14 cellular contexts compared by ENCODE assay signal in the genomic region with DNA sequence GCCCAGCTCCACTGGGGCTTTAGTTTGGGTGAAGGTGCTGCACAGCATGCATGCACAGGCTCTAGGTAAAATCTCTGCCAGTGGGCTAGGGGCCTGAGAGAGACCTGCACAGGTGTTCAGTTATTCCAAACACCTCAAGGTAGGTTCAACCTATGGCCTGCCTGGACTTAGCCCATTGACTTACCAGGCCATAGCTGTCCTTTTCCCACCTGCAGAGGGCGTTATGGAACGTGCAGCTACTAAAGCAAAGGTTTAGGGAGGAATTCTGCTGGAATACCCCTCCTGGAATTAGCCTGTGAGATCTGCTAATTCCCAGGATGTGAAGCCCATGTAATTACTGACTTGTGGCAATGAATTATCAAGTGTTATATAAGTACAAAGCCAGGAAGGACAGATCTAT.
DNase-seq lines count a peak whose midpoint lies in the region; ATAC-seq and TF ChIP-seq lines count a peak whose summit lies in the region.
"Had no signal": no experiment of that assay in that cellular context is flagged by ENCODE, and none has a peak within 500 bp of the region (broad histone marks: within the 10 kb centered on the region; RNA-seq: fewer than 3 reads in every experiment).

No MANE protein-coding gene starts in this region.

- H3K36me3 Mint-ChIP-seq in nephron progenitor cell (ENCODE audit: low read depth) = no peaks in the 10 kb centered on the region
- H3K36me3 Mint-ChIP-seq: activated naive CD8-positive, alpha-beta T cell treated with anti-CD3 and anti-CD28 coated beads, Interleukin-2, amount 10 ng/mL, durations not matched to agents 7 days and 5 days had no signal

- DNase-seq in DMS 273 (lab: John Stamatoyannopoulos, UW; ENCODE audit: unreplicated experiment) (peak; percentile 80), DMS 273 treated with DMSO at 0.1 percent for 48 hours (lab: John Stamatoyannopoulos, UW) (no peak), LNCaP clone FGC (ENCODE audit: low read depth) (no peak), cerebellar cortex (ENCODE audit: low spot score) (peak; percentile 91), nephron progenitor cell (peak; percentile 40), foreskin fibroblast (no peak)
- DNase-seq: 8988T; activated naive CD8-positive, alpha-beta T cell treated with anti-CD3 and anti-CD28 coated beads, Interleukin-2, amount 10 ng/mL, durations not matched to agents 7 days and 5 days; effector CD8-positive, alpha-beta T cell; midbrain; NCI-H1105 treated with DMSO at 0.1 percent for 48 hours; T-helper 17 cell had no signal

- peaks cover 12% of the 10 kb centered on the region for H3K4me1 Mint-ChIP-seq in nephron progenitor cell
- H3K4me1 Mint-ChIP-seq: T-helper 17 cell had no signal

- no peak for ATAC-seq in GM18907 (IDR thresholded peaks at IDR 0.05; ENCODE audit: unreplicated experiment)
- no peak for ATAC-seq in GM21723 (IDR thresholded peaks at IDR 0.05; ENCODE audit: unreplicated experiment)
- ATAC-seq: T-helper 17 cell had no signal

- H3K4me3 ChIP-seq in LNCaP clone FGC (ENCODE audit: low read depth, low read length) (no peak overlapping the region), foreskin fibroblast (ENCODE audit: low read depth in 1 of 2, low read length in 2 of 2) (no peak overlapping the region)

- peaks cover 5% of the 10 kb centered on the region for H3K9me3 Mint-ChIP-seq in nephron progenitor cell
- H3K9me3 Mint-ChIP-seq: activated naive CD8-positive, alpha-beta T cell treated with anti-CD3 and anti-CD28 coated beads, Interleukin-2, amount 10 ng/mL, durations not matched to agents 7 days and 5 days had no signal

- peaks cover 81% of the 10 kb centered on the region for H3K27me3 Mint-ChIP-seq in nephron progenitor cell (ENCODE audit: low read depth, poor library complexity)

- H3K27ac Mint-ChIP-seq in nephron progenitor cell = no peak overlapping the region
- H3K27ac Mint-ChIP-seq: activated naive CD8-positive, alpha-beta T cell treated with anti-CD3 and anti-CD28 coated beads, Interleukin-2, amount 10 ng/mL, durations not matched to agents 7 days and 5 days; T-helper 17 cell had no signal

- TF ChIP-seq CTCF in LNCaP clone FGC (IDR thresholded peaks at IDR 0.05; ENCODE audit: control insufficient read depth, extremely low read depth, insufficient read depth) = peak; percentile 18; the same call in 1 of the 2 replicates
- peak; percentile 37 for TF ChIP-seq CTCF in nephron progenitor cell (IDR thresholded peaks at IDR 0.05)
- TF ChIP-seq CTCF in foreskin fibroblast (IDR thresholded peaks at IDR 0.05; ENCODE audit: low read depth, low read length) = no peak

- peak overlapping the region; percentile 67 for H3K4me3 Mint-ChIP-seq in nephron progenitor cell
- H3K4me3 Mint-ChIP-seq: activated naive CD8-positive, alpha-beta T cell treated with anti-CD3 and anti-CD28 coated beads, Interleukin-2, amount 10 ng/mL, durations not matched to agents 7 days and 5 days; T-helper 17 cell had no signal

Comparison
In these comparisons a context has a peak if more than half of its experiments do, and no peak if none do; other contexts are left out.
1. DNase-seq: peak in DMS 273 (single experiment), cerebellar cortex (single experiment) and nephron progenitor cell (single experiment); none in DMS 273 treated with DMSO at 0.1 percent for 48 hours (single experiment), LNCaP clone FGC (single experiment) and foreskin fibroblast (0 of 2).